26 cellular contexts compared by ENCODE assay signal in the genomic region with DNA sequence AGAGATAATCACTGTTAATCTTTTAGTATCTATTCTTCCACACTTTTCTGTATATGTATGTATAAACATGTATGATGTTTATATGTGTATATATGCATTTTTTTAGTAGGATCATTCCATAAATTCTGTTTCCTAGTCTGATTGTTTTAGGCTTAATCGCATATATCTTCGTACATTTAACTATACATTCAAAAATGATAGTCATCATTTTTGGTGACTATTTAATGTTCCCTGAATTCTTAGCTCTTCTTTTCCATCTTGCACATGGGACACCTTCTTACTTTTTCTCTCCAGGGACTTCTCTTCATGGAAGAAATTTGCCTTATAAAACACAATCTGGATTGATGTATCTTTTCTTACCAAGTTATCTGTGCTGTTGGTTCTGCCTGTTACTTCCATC.
"Had no signal": no experiment of that assay in that cellular context is flagged by ENCODE, and none has a peak within 500 bp of the region (broad histone marks: within the 10 kb centered on the region; RNA-seq: fewer than 3 reads in every experiment).

No MANE protein-coding gene starts in this region.

- H3K27ac Mint-ChIP-seq: naive thymus-derived CD4-positive, alpha-beta T cell; natural killer cell treated with Interleukin-12 subunit alpha and Interleukin-12 subunit beta and Interleukin-15 and Interleukin-18, amount 100 ng/mL, for 72 hours; stimulated activated effector memory CD8-positive, alpha-beta T cell treated with anti-CD3 and anti-CD28 coated beads, Interleukin-12 subunit alpha, Interleukin-12 subunit beta, amount 100 ng/mL, for 72 hours; stimulated activated naive CD8-positive, alpha-beta T cell treated with anti-CD3 and anti-CD28 coated beads, Interleukin-15, Interleukin-2, amounts not matched to agents 100 ng/mL and 50 ng/mL, for 24 hours; type B pancreatic cell had no signal

- H3K9me3 Mint-ChIP-seq: natural killer cell treated with Interleukin-12 subunit alpha and Interleukin-12 subunit beta and Interleukin-15 and Interleukin-18, amount 100 ng/mL, for 72 hours; stimulated activated effector memory CD8-positive, alpha-beta T cell treated with anti-CD3 and anti-CD28 coated beads, Interleukin-12 subunit alpha, Interleukin-12 subunit beta, amount 100 ng/mL, for 72 hours; stimulated activated naive CD8-positive, alpha-beta T cell treated with anti-CD3 and anti-CD28 coated beads, Interleukin-15, Interleukin-2, amounts not matched to agents 100 ng/mL and 50 ng/mL, for 24 hours; type B pancreatic cell had no signal

- H3K36me3 ChIP-seq: left lung, lower lobe of right lung, pancreas, prostate gland, sigmoid colon, spleen, suprapubic skin, thoracic aorta, tibial artery, uterus had no signal

- H3K9me3 ChIP-seq: left lung, lower lobe of right lung, mucosa of descending colon, pancreas, prostate gland, sigmoid colon, suprapubic skin, thoracic aorta, tibial artery, uterus had no signal

- H3K4me3 Mint-ChIP-seq: naive thymus-derived CD4-positive, alpha-beta T cell; natural killer cell treated with Interleukin-12 subunit alpha and Interleukin-12 subunit beta and Interleukin-15 and Interleukin-18, amount 100 ng/mL, for 72 hours; stimulated activated effector memory CD8-positive, alpha-beta T cell treated with anti-CD3 and anti-CD28 coated beads, Interleukin-12 subunit alpha, Interleukin-12 subunit beta, amount 100 ng/mL, for 72 hours; stimulated activated naive CD8-positive, alpha-beta T cell treated with anti-CD3 and anti-CD28 coated beads, Interleukin-15, Interleukin-2, amounts not matched to agents 100 ng/mL and 50 ng/mL, for 24 hours; type B pancreatic cell had no signal

- ATAC-seq: left colon; left lung; lower lobe of right lung; mucosa of descending colon; naive thymus-derived CD4-positive, alpha-beta T cell; natural killer cell treated with Interleukin-12 subunit alpha and Interleukin-12 subunit beta and Interleukin-15 and Interleukin-18, amount 100 ng/mL, for 72 hours; pancreas; right cardiac atrium; stimulated activated effector memory CD8-positive, alpha-beta T cell treated with anti-CD3 and anti-CD28 coated beads, Interleukin-12 subunit alpha, Interleukin-12 subunit beta, amount 100 ng/mL, for 72 hours had no signal

- H3K27ac ChIP-seq: left lung, lower lobe of right lung, pancreas, prostate gland, sigmoid colon, spleen, suprapubic skin, thoracic aorta, tibial artery, uterus had no signal

- H3K4me1 ChIP-seq: left lung, lower lobe of right lung, pancreas, prostate gland, sigmoid colon, spleen, suprapubic skin, tibial artery, uterus had no signal

- H3K4me3 ChIP-seq: left lung, lower lobe of right lung, mucosa of descending colon, pancreas, prostate gland, sigmoid colon, spleen, suprapubic skin, thoracic aorta, tibial artery, uterus had no signal

- H3K36me3 Mint-ChIP-seq: natural killer cell treated with Interleukin-12 subunit alpha and Interleukin-12 subunit beta and Interleukin-15 and Interleukin-18, amount 100 ng/mL, for 72 hours; stimulated activated effector memory CD8-positive, alpha-beta T cell treated with anti-CD3 and anti-CD28 coated beads, Interleukin-12 subunit alpha, Interleukin-12 subunit beta, amount 100 ng/mL, for 72 hours had no signal

- H3K27me3 ChIP-seq: left lung, pancreas, sigmoid colon, spleen, suprapubic skin, tibial artery, uterus had no signal

- H3K27me3 Mint-ChIP-seq: naive thymus-derived CD4-positive, alpha-beta T cell; natural killer cell treated with Interleukin-12 subunit alpha and Interleukin-12 subunit beta and Interleukin-15 and Interleukin-18, amount 100 ng/mL, for 72 hours; stimulated activated naive CD8-positive, alpha-beta T cell treated with anti-CD3 and anti-CD28 coated beads, Interleukin-15, Interleukin-2, amounts not matched to agents 100 ng/mL and 50 ng/mL, for 24 hours; type B pancreatic cell had no signal

- FAIRE-seq: kidney, pancreas, small intestine had no signal

- DNase-seq: hippocampal formation; kidney; left colon; left lung; lower lobe of right lung; midbrain; mucosa of descending colon; naive thymus-derived CD4-positive, alpha-beta T cell; pancreas; posterior cingulate gyrus; retina; right cardiac atrium; sigmoid colon; small intestine; spleen; stimulated activated CD4-positive, alpha-beta T cell treated with anti-CD3 and anti-CD28 coated beads, Interleukin-4, amount 100 ng/mL, for 24 hours; stimulated activated naive CD4-positive, alpha-beta T cell; tibial artery; uterus had no signal
